In the genomic region with DNA sequence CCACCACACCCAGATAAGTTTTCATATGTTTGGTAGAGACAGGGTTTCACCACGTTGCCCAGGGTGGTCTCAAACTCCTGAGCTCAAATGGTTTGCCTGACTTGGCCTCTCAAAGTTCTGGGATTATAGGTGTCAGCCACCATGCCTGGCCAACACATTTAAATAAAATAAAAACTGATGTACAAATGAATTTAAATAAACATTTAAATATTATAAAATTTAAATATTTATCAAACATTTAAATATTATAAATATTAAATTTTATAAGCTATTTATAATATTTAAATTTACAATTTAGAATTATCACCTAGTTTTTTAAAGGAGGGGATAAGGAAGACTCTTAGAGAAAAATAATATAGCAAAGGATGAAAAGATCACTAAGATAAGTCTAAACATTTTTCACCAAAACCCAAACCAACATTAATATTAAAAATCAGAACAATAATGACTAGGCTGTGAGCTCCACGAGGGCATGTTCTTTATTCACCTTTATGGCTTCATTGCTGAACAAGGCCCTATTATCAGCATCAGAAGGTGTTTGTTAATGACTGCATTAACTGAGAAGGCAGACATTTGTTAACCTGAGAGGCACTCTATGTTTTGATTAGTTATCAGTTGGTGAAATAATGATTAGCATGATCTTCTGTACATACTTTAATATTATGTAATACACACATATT, we compare ENCODE assay signal across 19 cellular contexts. TPM values are rescaled to one million over a fixed set of nuclear protein-coding genes. Genes with fewer than 3 reads are reported as not detected.
DNase-seq lines count a peak whose midpoint lies in the region; ATAC-seq and TF ChIP-seq lines count a peak whose summit lies in the region.
"Had no signal": no experiment of that assay in that cellular context is flagged by ENCODE, and none has a peak within 500 bp of the region (broad histone marks: within the 10 kb centered on the region; RNA-seq: fewer than 3 reads in every experiment).

No MANE protein-coding gene starts in this region.

- no peaks in the 10 kb centered on the region for H3K27me3 ChIP-seq in Panc1 (ENCODE audit: control insufficient read depth, insufficient read depth, low read length)
- no peaks in the 10 kb centered on the region for H3K27me3 ChIP-seq in psoas muscle (ENCODE audit: insufficient read depth in 3 of 3, low read length in 2 of 3)
- H3K27me3 ChIP-seq in neural progenitor cell = no peaks in the 10 kb centered on the region
- H3K27me3 ChIP-seq: upper lobe of right lung had no signal

- H3K4me3 Mint-ChIP-seq in CD14-positive monocyte (no peak overlapping the region), neural progenitor cell (no peak overlapping the region)
- H3K4me3 Mint-ChIP-seq: activated CD4-positive, alpha-beta T cell treated with anti-CD3 and anti-CD28 coated beads, Interleukin-2, amount 10 ng/mL, durations not matched to agents 7 days and 5 days; central memory CD8-positive, alpha-beta T cell; natural killer cell had no signal

- H3K27ac ChIP-seq in Panc1 (ENCODE audit: low read length) = peak overlapping the region; percentile 84
- peak overlapping the region; percentile 94 for H3K27ac ChIP-seq in epithelial cell of prostate
- H3K27ac ChIP-seq in psoas muscle = peak overlapping the region; percentile 73
- H3K27ac ChIP-seq in neural progenitor cell = no peak overlapping the region
- H3K27ac ChIP-seq: upper lobe of right lung had no signal

- H3K9ac ChIP-seq in neural progenitor cell = no peak overlapping the region

- H3K36me3 Mint-ChIP-seq in CD14-positive monocyte = peaks cover 21 to 22% of the 10 kb centered on the region in 2 donors
- H3K36me3 Mint-ChIP-seq in neural progenitor cell = no peaks in the 10 kb centered on the region
- H3K36me3 Mint-ChIP-seq: natural killer cell had no signal

- intact Hi-C loops in CD14-positive monocyte (cut with micrococcal nuclease) (loop anchor here (5.0 to 10.0 kb wide), 2 partner anchors 34 to 222 kb away; partner anchors contain the start of gene DIXDC1 (in 1 of the 2)), Panc1 (cut with micrococcal nuclease; ENCODE audit: unreplicated experiment) (no loop called here), psoas muscle (cut with DNase I) (no loop called here)

- POLR2A ChIA-PET in Panc1 (lab: Charles Lee) = interaction anchor here (0.7 to 1.2 kb wide), 2 partner anchors 33 to 44 kb away, joined by 5 to 7 read pairs; no protein-coding TSS in a partner anchor

- ATAC-seq in Panc1 = peak; percentile 56
- peak; percentile 9 to 54 (median 26) for ATAC-seq in psoas muscle
- ATAC-seq: natural killer cell had no signal

- H3K9me3 ChIP-seq in Panc1 (ENCODE audit: control insufficient read depth, insufficient read depth, low read depth, low read length) (no peaks in the 10 kb centered on the region), psoas muscle (no peaks in the 10 kb centered on the region), neural progenitor cell (ENCODE audit: low read depth) (no peaks in the 10 kb centered on the region)
- H3K9me3 ChIP-seq: upper lobe of right lung had no signal

- no peak overlapping the region for H2AFZ ChIP-seq in neural progenitor cell (replicated peaks)

- H3K4me1 ChIP-seq in Panc1 (ENCODE audit: control insufficient read depth, insufficient read depth, low read length) (peaks cover 36% of the 10 kb centered on the region), psoas muscle (peaks cover 17% of the 10 kb centered on the region), neural progenitor cell (no peaks in the 10 kb centered on the region)

- H3K36me3 ChIP-seq in Panc1 (ENCODE audit: control insufficient read depth, insufficient read depth, low read length) = 0 out of 2 replicates have a peak, but pooled peaks cover 3% of the 10 kb centered on the region
- H3K36me3 ChIP-seq in psoas muscle (ENCODE audit: insufficient read depth in 1 of 2, low read depth in 1 of 2) = peaks cover 0 to 45% of the 10 kb centered on the region in 2 donors
- H3K36me3 ChIP-seq in neural progenitor cell = no peaks in the 10 kb centered on the region

- no peaks in the 10 kb centered on the region for H3K79me2 ChIP-seq in neural progenitor cell (ENCODE audit: low read depth)

- CTCF ChIA-PET in Panc1 (lab: Charles Lee) = interaction anchor here (1.1 kb wide), 1 partner anchor 43 kb away, joined by 4 read pairs; no protein-coding TSS in a partner anchor

- H3K27ac Mint-ChIP-seq in CD14-positive monocyte (peak overlapping the region; percentile 55 to 96 (median 88)), neural progenitor cell (no peak overlapping the region)
- H3K27ac Mint-ChIP-seq: activated CD4-positive, alpha-beta T cell treated with anti-CD3 and anti-CD28 coated beads, Interleukin-2, amount 10 ng/mL, durations not matched to agents 7 days and 5 days; natural killer cell had no signal

- H3K4me1 Mint-ChIP-seq in CD14-positive monocyte (peaks cover 44% of the 10 kb centered on the region), neural progenitor cell (no peaks in the 10 kb centered on the region)
- H3K4me1 Mint-ChIP-seq: activated CD4-positive, alpha-beta T cell treated with anti-CD3 and anti-CD28 coated beads, Interleukin-2, amount 10 ng/mL, durations not matched to agents 7 days and 5 days; central memory CD8-positive, alpha-beta T cell had no signal

- 65 to 82% (median 66%) methylated on average over 2 of the region's 2 CpGs for WGBS in psoas muscle, 3 donors

- DNase-seq in CD14-positive monocyte (ENCODE audit: low spot score) (no peak), Panc1 (ENCODE audit: low read depth, low spot score) (no peak), epithelial cell of prostate (ENCODE audit: low read depth, low spot score) (no peak), psoas muscle (no peak), neural progenitor cell (ENCODE audit: low spot score) (no peak), ecto neural progenitor cell (ENCODE audit: low spot score) (no peak), activated T-cell treated with anti-CD3 and anti-CD28 coated beads for 4 hours (no peak), NCI-H1105 (lab: John Stamatoyannopoulos, UW) (no peak)
- DNase-seq: activated CD4-positive, alpha-beta T cell treated with anti-CD3 and anti-CD28 coated beads, Interleukin-2, amount 10 ng/mL, durations not matched to agents 7 days and 5 days; activated CD8-positive, alpha-beta memory T cell treated with anti-CD3 and anti-CD28 coated beads, Interleukin-2, amount 50 U/mL, for 48 hours; activated gamma-delta T cell treated with Interleukin-2 at 50 U/mL for 16 hours; hippocampal formation; KBM-7; natural killer cell; NCI-H2029; stimulated activated CD4-positive, alpha-beta T cell treated with anti-CD3 and anti-CD28 coated beads, Interleukin-4, amount 100 ng/mL, for 4 hours; upper lobe of right lung had no signal

- H4K20me1 ChIP-seq in neural progenitor cell (ENCODE audit: low read depth) = no peaks in the 10 kb centered on the region

- BruUV-seq in Panc1 (replicated peaks; lab: Mats Ljungman, UMichigan) = no TSS peak

- no peaks in the 10 kb centered on the region for H3F3A ChIP-seq in neural progenitor cell (ENCODE audit: low read depth)

- H3K9me3 Mint-ChIP-seq in CD14-positive monocyte = no peaks in the 10 kb centered on the region
- no peaks in the 10 kb centered on the region for H3K9me3 Mint-ChIP-seq in neural progenitor cell
- H3K9me3 Mint-ChIP-seq: activated CD4-positive, alpha-beta T cell treated with anti-CD3 and anti-CD28 coated beads, Interleukin-2, amount 10 ng/mL, durations not matched to agents 7 days and 5 days; central memory CD8-positive, alpha-beta T cell; natural killer cell had no signal

- in situ Hi-C loops in Panc1 (cut with HindIII; ENCODE audit: low pct_unique_long_range_greater_than_20kb, low sequenced_read_pairs) = no loop called here

- H3K27me3 Mint-ChIP-seq in CD14-positive monocyte (ENCODE audit: low read depth in 3 of 3) (peaks cover 0 to 1% (median 1%) of the 10 kb centered on the region in 3 donors), neural progenitor cell (ENCODE audit: insufficient read depth, low read depth) (no peaks in the 10 kb centered on the region)
- H3K27me3 Mint-ChIP-seq: central memory CD8-positive, alpha-beta T cell had no signal

- TF ChIP-seq CTCF in CD14-positive monocyte (IDR thresholded peaks at IDR 0.05) (no peak), Panc1 (IDR thresholded peaks at IDR 0.05) (no peak), psoas muscle (IDR thresholded peaks at IDR 0.05) (no peak), neural progenitor cell (IDR thresholded peaks at IDR 0.05) (no peak)

- H3K4me3 ChIP-seq in Panc1 (ENCODE audit: low read depth in 2 of 2, low read length in 2 of 2) = no peak overlapping the region
- H3K4me3 ChIP-seq in psoas muscle = no peak overlapping the region
- H3K4me3 ChIP-seq in neural progenitor cell = no peak overlapping the region
- H3K4me3 ChIP-seq: upper lobe of right lung had no signal

- H3K4me2 ChIP-seq in neural progenitor cell = no peak overlapping the region

RNA-seq across cellular contexts. Expression of gene IL18, which starts 7.2 kb away (rescaled TPM):
- 10 to 100 TPM; 11.7 to 16.2 TPM for polyA plus RNA-seq in CD14-positive monocyte
- total RNA-seq in Panc1 (2021; ENCODE audit: unreplicated experiment) = 22.5 TPM
- polyA plus RNA-seq in Panc1 (2012; ENCODE audit: insufficient read length) = 25.1 TPM
- 10 to 100 TPM in 2 of 4 donors, 1 to 10 TPM in 2; 3.0 to 66.4 (median 10.4) TPM for total RNA-seq in psoas muscle
- polyA plus RNA-seq in psoas muscle = 10 to 100 TPM in 1 of 3 donors, 1 to 10 TPM in 1, under 1 TPM in 1; 0.86 to 13.0 (median 1.2) TPM
- 1.5 TPM in 1 of 2 replicates, not detected in the other for total RNA-seq in neural progenitor cell (ENCODE audit: low replicate concordance)

RNA-seq across cellular contexts. Expression of gene TEX12, which starts 10.4 kb away (rescaled TPM):
- polyA plus RNA-seq in CD14-positive monocyte (not detected), psoas muscle (under 1 TPM; 0.28 to 0.35 (median 0.33) TPM)
- total RNA-seq in Panc1 (2021; ENCODE audit: unreplicated experiment) (0.23 TPM), psoas muscle (under 1 TPM in 1 of 4 donors, not detected in 3; 0.48 TPM), neural progenitor cell (ENCODE audit: low replicate concordance) (0.15 and 0.51 TPM in 2 replicates)
- not detected for polyA plus RNA-seq in Panc1 (2012; ENCODE audit: insufficient read length)
- total RNA-seq: kidney epithelial cell, upper lobe of right lung had no signal

RNA-seq across cellular contexts. Expression of gene BCO2, which starts 18.6 kb away (rescaled TPM):
- under 1 TPM in 1 of 2 donors, not detected in 1; 0.20 TPM for polyA plus RNA-seq in CD14-positive monocyte
- 2.5 TPM for total RNA-seq in Panc1 (2021; ENCODE audit: unreplicated experiment)
- 1.0 TPM for polyA plus RNA-seq in Panc1 (2012; ENCODE audit: insufficient read length)
- 10 to 100 TPM in 2 of 4 donors, 1 to 10 TPM in 2; 4.7 to 42.4 (median 19.2) TPM for total RNA-seq in psoas muscle
- polyA plus RNA-seq in psoas muscle = 1 to 10 TPM; 3.5 to 5.7 (median 5.2) TPM
- 0.87 TPM in 1 of 2 replicates, not detected in the other for total RNA-seq in neural progenitor cell (ENCODE audit: low replicate concordance)
- total RNA-seq: kidney epithelial cell had no signal

Comparison
In these comparisons a context has a peak if more than half of its experiments do, and no peak if none do; other contexts are left out.
1. intact Hi-C loops: an anchor here in CD14-positive monocyte (5.0 to 10.0 kb wide); none called in Panc1 and psoas muscle.